8 cellular contexts compared by ENCODE assay signal in genomic region chr17:62093188-62094155, GRCh38. TPM values are rescaled to one million over a fixed set of nuclear protein-coding genes. Genes with fewer than 3 reads are reported as not detected.
DNase-seq lines count a peak whose midpoint lies in the region; ATAC-seq and TF ChIP-seq lines count a peak whose summit lies in the region.

No MANE protein-coding gene starts in this region.

- H3K36me3 Mint-ChIP-seq in activated CD8-positive, alpha-beta T cell treated with anti-CD3 and anti-CD28 coated beads for 36 hours (ENCODE audit: low read depth): no peaks in the 10 kb centered on the region
- no peaks in the 10 kb centered on the region for H3K36me3 Mint-ChIP-seq in activated CD8-positive, alpha-beta T cell treated with anti-CD3 and anti-CD28 coated beads, Interleukin-2, amount 10 ng/mL, durations not matched to agents 7 days and 5 days (ENCODE audit: low read depth)

- no peaks in the 10 kb centered on the region for H3K27me3 Mint-ChIP-seq in activated CD8-positive, alpha-beta T cell treated with anti-CD3 and anti-CD28 coated beads for 36 hours
- peaks cover 2% of the 10 kb centered on the region for H3K27me3 Mint-ChIP-seq in activated CD8-positive, alpha-beta T cell treated with anti-CD3 and anti-CD28 coated beads, Interleukin-2, amount 10 ng/mL, durations not matched to agents 7 days and 5 days (ENCODE audit: low read depth)

- TF ChIP-seq CTCF in activated CD8-positive, alpha-beta T cell treated with anti-CD3 and anti-CD28 coated beads for 36 hours (IDR thresholded peaks at IDR 0.05): no peak

- CTCF ChIA-PET in activated CD8-positive, alpha-beta T cell treated with anti-CD3 and anti-CD28 coated beads for 36 hours (lab: Charles Lee): interaction anchor here (1.2 to 3.6 kb wide), 2 partner anchors 17 to 28 kb away, joined by 3 to 16 read pairs; no protein-coding TSS in a partner anchor
- CTCF ChIA-PET in activated CD8-positive, alpha-beta T cell treated with anti-CD3 and anti-CD28 coated beads, Interleukin-2, amount 10 ng/mL, durations not matched to agents 7 days and 5 days (lab: Charles Lee): interaction anchor here (9.1 kb wide), 1 partner anchor 16 kb away, joined by 74 read pairs; no protein-coding TSS in a partner anchor

- H3K27ac Mint-ChIP-seq in activated CD8-positive, alpha-beta T cell treated with anti-CD3 and anti-CD28 coated beads for 36 hours: no peak overlapping the region
- H3K27ac Mint-ChIP-seq in activated CD8-positive, alpha-beta T cell treated with anti-CD3 and anti-CD28 coated beads, Interleukin-2, amount 10 ng/mL, durations not matched to agents 7 days and 5 days: no peak overlapping the region

- WGBS in right cardiac atrium: 76% methylated on average over 7 of the region's 7 CpGs

- POLR2A ChIA-PET in activated CD8-positive, alpha-beta T cell treated with anti-CD3 and anti-CD28 coated beads for 36 hours (lab: Charles Lee): no interaction called here
- POLR2A ChIA-PET in activated CD8-positive, alpha-beta T cell treated with anti-CD3 and anti-CD28 coated beads, Interleukin-2, amount 10 ng/mL, durations not matched to agents 7 days and 5 days (lab: Charles Lee): interaction anchor here (0.7 kb wide), 1 partner anchor 75 kb away, joined by 3 read pairs; no protein-coding TSS in a partner anchor

- H3K4me3 ChIP-seq in right cardiac atrium (ENCODE audit: low read length): no peak overlapping the region

- no peaks in the 10 kb centered on the region for H3K9me3 ChIP-seq in right cardiac atrium (ENCODE audit: control insufficient read depth, low read length)

- no peak overlapping the region for H3K27ac ChIP-seq in right cardiac atrium (ENCODE audit: low read length)

- H3K9me3 Mint-ChIP-seq in activated CD8-positive, alpha-beta T cell treated with anti-CD3 and anti-CD28 coated beads for 36 hours: no peaks in the 10 kb centered on the region
- no peaks in the 10 kb centered on the region for H3K9me3 Mint-ChIP-seq in activated CD8-positive, alpha-beta T cell treated with anti-CD3 and anti-CD28 coated beads, Interleukin-2, amount 10 ng/mL, durations not matched to agents 7 days and 5 days (ENCODE audit: insufficient read depth)

- H3K4me1 ChIP-seq in right cardiac atrium (ENCODE audit: control insufficient read depth, insufficient read depth, low read length): no peaks in the 10 kb centered on the region

- H3K4me1 Mint-ChIP-seq in activated CD8-positive, alpha-beta T cell treated with anti-CD3 and anti-CD28 coated beads for 36 hours (ENCODE audit: low read depth): peaks cover 14% of the 10 kb centered on the region
- H3K4me1 Mint-ChIP-seq in activated CD8-positive, alpha-beta T cell treated with anti-CD3 and anti-CD28 coated beads, Interleukin-2, amount 10 ng/mL, durations not matched to agents 7 days and 5 days (ENCODE audit: low read depth): peaks cover 2% of the 10 kb centered on the region

- no peak overlapping the region for H3K4me3 Mint-ChIP-seq in activated CD8-positive, alpha-beta T cell treated with anti-CD3 and anti-CD28 coated beads for 36 hours
- H3K4me3 Mint-ChIP-seq in activated CD8-positive, alpha-beta T cell treated with anti-CD3 and anti-CD28 coated beads, Interleukin-2, amount 10 ng/mL, durations not matched to agents 7 days and 5 days: no peak overlapping the region

- H3K27me3 ChIP-seq in right cardiac atrium (ENCODE audit: control insufficient read depth, insufficient read depth): no peaks in the 10 kb centered on the region

- peak; percentile 30 for DNase-seq in activated CD8-positive, alpha-beta T cell treated with anti-CD3 and anti-CD28 coated beads for 36 hours
- no peak for DNase-seq in activated CD8-positive, alpha-beta T cell treated with anti-CD3 and anti-CD28 coated beads, Interleukin-2, amount 10 ng/mL, durations not matched to agents 7 days and 5 days
- peak; percentile 95 for DNase-seq in RKO (ENCODE audit: low spot score)
- peak; percentile 94 for DNase-seq in kidney glomerular epithelial cell (lab: John Stamatoyannopoulos, UW)
- DNase-seq in cortex of kidney (lab: John Stamatoyannopoulos, UW): no peak
- DNase-seq in right cardiac atrium: no peak
- no peak for DNase-seq in NCI-H446 (lab: John Stamatoyannopoulos, UW)

- peak; percentile 97 for ATAC-seq in activated CD8-positive, alpha-beta T cell treated with anti-CD3 and anti-CD28 coated beads for 36 hours
- ATAC-seq in activated CD8-positive, alpha-beta T cell treated with anti-CD3 and anti-CD28 coated beads, Interleukin-2, amount 10 ng/mL, durations not matched to agents 7 days and 5 days: no peak
- peak; percentile 91 for ATAC-seq in HG02678 (IDR thresholded peaks at IDR 0.05; ENCODE audit: unreplicated experiment)
- no peak for ATAC-seq in right cardiac atrium

- intact Hi-C loops in activated CD8-positive, alpha-beta T cell treated with anti-CD3 and anti-CD28 coated beads for 36 hours (cut with micrococcal nuclease): no loop called here
- intact Hi-C loops in right cardiac atrium (cut with DNase I): no loop called here

RNA-seq across cellular contexts. Expression of gene MED13, which starts 28.4 kb away (rescaled TPM):
- total RNA-seq in activated CD8-positive, alpha-beta T cell treated with anti-CD3 and anti-CD28 coated beads for 36 hours: 10 to 100 TPM; 36.2 to 36.4 TPM
- total RNA-seq in activated CD8-positive, alpha-beta T cell treated with anti-CD3 and anti-CD28 coated beads, Interleukin-2, amount 10 ng/mL, durations not matched to agents 7 days and 5 days: 10 to 100 TPM; 46.9 to 52.9 TPM
- total RNA-seq in right cardiac atrium: 10 to 100 TPM; 26.0 to 49.8 (median 34.2) TPM
- polyA plus RNA-seq in right cardiac atrium: 6.6 TPM

Comparison
In these comparisons a context has a peak if more than half of its experiments do, and no peak if none do; other contexts are left out.
1. ATAC-seq: peak in activated CD8-positive, alpha-beta T cell treated with anti-CD3 and anti-CD28 coated beads for 36 hours (single experiment) and HG02678 (single experiment); none in activated CD8-positive, alpha-beta T cell treated with anti-CD3 and anti-CD28 coated beads, Interleukin-2, amount 10 ng/mL, durations not matched to agents 7 days and 5 days (single experiment) and right cardiac atrium (0 of 2).
2. DNase-seq: peak in activated CD8-positive, alpha-beta T cell treated with anti-CD3 and anti-CD28 coated beads for 36 hours (single experiment), RKO (single experiment) and kidney glomerular epithelial cell (single experiment); none in activated CD8-positive, alpha-beta T cell treated with anti-CD3 and anti-CD28 coated beads, Interleukin-2, amount 10 ng/mL, durations not matched to agents 7 days and 5 days (single experiment), cortex of kidney (single experiment), right cardiac atrium (0 of 3) and NCI-H446 (0 of 2).